In genomic region chr1:167625040-167625823, GRCh38 we compare ENCODE assay signal across 18 cellular contexts. TPM values are rescaled to one million over a fixed set of nuclear protein-coding genes. Genes with fewer than 3 reads are reported as not detected.
"Had no signal": no experiment of that assay in that cellular context is flagged by ENCODE, and none has a peak within 500 bp of the region (broad histone marks: within the 10 kb centered on the region; RNA-seq: fewer than 3 reads in every experiment).

No MANE protein-coding gene starts in this region.

- H3K27ac ChIP-seq: adrenal gland, body of pancreas, coronary artery, gastrocnemius medialis, left ventricle myocardium inferior, stomach, thoracic aorta had no signal

- H3K9me3 Mint-ChIP-seq: neural crest cell had no signal

- H3K36me3 ChIP-seq: adrenal gland, gastrocnemius medialis, left ventricle myocardium inferior, stomach, thoracic aorta had no signal

- ATAC-seq: activated T-cell treated with anti-CD3 and anti-CD28 coated beads, Interleukin-2, amount 50 U/mL, for 4 hours; body of pancreas; gastrocnemius medialis had no signal

- H3K4me3 Mint-ChIP-seq: activated T-cell treated with anti-CD3 and anti-CD28 coated beads, Interleukin-2, amount 50 U/mL, for 4 hours; neural crest cell had no signal

- H3K9me3 ChIP-seq: adrenal gland, body of pancreas, thoracic aorta had no signal

- DNase-seq: activated CD4-positive, alpha-beta T cell treated with anti-CD3 and anti-CD28 coated beads, Interleukin-2, amount 50 U/mL, for 4 hours; activated CD4-positive, CD25-positive, alpha-beta regulatory T cell treated with anti-CD3 and anti-CD28 coated beads, Interleukin-2, amount 50 U/mL, for 72 hours; activated effector memory CD4-positive, alpha-beta T cell treated with anti-CD3 and anti-CD28 coated beads, Interleukin-2, amount 50 U/mL, for 16 hours; activated T-cell treated with anti-CD3 and anti-CD28 coated beads, Interleukin-2, amount 50 U/mL, for 4 hours; adrenal gland; body of pancreas; central memory CD4-positive, alpha-beta T cell; effector CD4-positive, alpha-beta T cell; gastrocnemius medialis; kidney; left ventricle myocardium inferior; mesendoderm; stimulated activated CD4-positive, alpha-beta T cell treated with anti-CD3 and anti-CD28 coated beads, Interleukin-12 subunit alpha, Interleukin-12 subunit beta, amount 100 ng/mL, for 4 hours; stomach had no signal

- H3K4me3 ChIP-seq: adrenal gland, body of pancreas, coronary artery, gastrocnemius medialis, left ventricle myocardium inferior, stomach, thoracic aorta had no signal

- H3K27me3 ChIP-seq: adrenal gland, body of pancreas, gastrocnemius medialis had no signal

RNA-seq across cellular contexts. Expression of gene RCSD1, which starts 4.8 kb away (rescaled TPM):
- total RNA-seq: osteocyte had no signal
